ENCODE assay signal across 18 cellular contexts in genomic region chr2:144644549-144644948, GRCh38.
DNase-seq lines count a peak whose midpoint lies in the region; ATAC-seq and TF ChIP-seq lines count a peak whose summit lies in the region.
"Had no signal": no experiment of that assay in that cellular context is flagged by ENCODE, and none has a peak within 500 bp of the region (broad histone marks: within the 10 kb centered on the region; RNA-seq: fewer than 3 reads in every experiment).

No MANE protein-coding gene starts in this region.

- peak; percentile 33 for DNase-seq in D341Med (ENCODE audit: low spot score)
- no peak for DNase-seq in HL-60 (ENCODE audit: low read depth in 1 of 2, low spot score in 1 of 2)
- DNase-seq in osteoblast (ENCODE audit: insufficient read length, low spot score, missing footprints): no peak
- DNase-seq in glomerular visceral epithelial cell (ENCODE audit: extremely low spot score): no peak
- DNase-seq in omental fat pad (ENCODE audit: low spot score): no peak
- DNase-seq in stimulated activated CD4-positive, alpha-beta T cell treated with anti-CD3 and anti-CD28 coated beads, Interleukin-4, amount 100 ng/mL, for 4 hours: no peak
- DNase-seq: 8988T; CD4-positive, alpha-beta memory T cell; DMS 273 treated with DMSO at 0.1 percent for 48 hours; DMS53; DND-41; H7 had no signal

- no peak for TF ChIP-seq CTCF in HL-60 (IDR thresholded peaks at IDR 0.05; ENCODE audit: insufficient read depth, low read length)
- no peak for TF ChIP-seq CTCF in VCaP (conservative IDR thresholded peaks at IDR 0.05)
- no peak for TF ChIP-seq CTCF in osteoblast (IDR thresholded peaks at IDR 0.05; ENCODE audit: extremely low read depth, low read depth, low read length)
- TF ChIP-seq CTCF in omental fat pad (IDR thresholded peaks at IDR 0.05): no peak

- H3K4me3 ChIP-seq in HL-60 (replicated peaks; ENCODE audit: insufficient read depth, low read length) (no peak overlapping the region), osteoblast (ENCODE audit: insufficient read depth, low read length) (no peak overlapping the region)
- H3K4me3 ChIP-seq: BLaER1, GM12878, GM23338 had no signal

- H4K20me1 ChIP-seq in osteoblast (ENCODE audit: insufficient read depth, low read length): no peaks in the 10 kb centered on the region
- H4K20me1 ChIP-seq: BLaER1 had no signal

- ATAC-seq in omental fat pad (ENCODE audit: low FRiP score) (no peak), GM18858 (IDR thresholded peaks at IDR 0.05; ENCODE audit: unreplicated experiment) (no peak)
- ATAC-seq: GM12878, GM23338, HCT116 had no signal

- peaks cover 7% of the 10 kb centered on the region for H3K4me1 ChIP-seq in osteoblast (ENCODE audit: insufficient read depth, low read length)

- H3K36me3 ChIP-seq in osteoblast (ENCODE audit: insufficient read depth, low read length): no peaks in the 10 kb centered on the region
- H3K36me3 ChIP-seq: BLaER1 had no signal

- H3K27me3 ChIP-seq in HL-60 (ENCODE audit: insufficient read depth, poor library complexity, severe bottlenecking): no peaks in the 10 kb centered on the region
- no peaks in the 10 kb centered on the region for H3K27me3 ChIP-seq in osteoblast (ENCODE audit: insufficient read depth, low read length)
- H3K27me3 ChIP-seq: BLaER1 had no signal

- no peak overlapping the region for H3K4me2 ChIP-seq in osteoblast (ENCODE audit: insufficient read depth, low read length)
- H3K4me2 ChIP-seq: BLaER1, GM23338 had no signal

- no peaks in the 10 kb centered on the region for H3K79me2 ChIP-seq in osteoblast (ENCODE audit: insufficient read depth, low read length)

- H2AFZ ChIP-seq in osteoblast (ENCODE audit: low read length): peak overlapping the region; percentile 21
- H2AFZ ChIP-seq: GM23338 had no signal

- H3K9me3 ChIP-seq in osteoblast (ENCODE audit: low read depth, low read length): no peaks in the 10 kb centered on the region

- H3K27ac ChIP-seq in HL-60 (replicated peaks): peak overlapping the region; percentile 81
- peak overlapping the region; percentile 30; the same call in 1 of the 2 replicates for H3K27ac ChIP-seq in VCaP
- no peak overlapping the region for H3K27ac ChIP-seq in osteoblast (ENCODE audit: low read depth, low read length)
- H3K27ac ChIP-seq: BLaER1 had no signal
